In the genomic region with DNA sequence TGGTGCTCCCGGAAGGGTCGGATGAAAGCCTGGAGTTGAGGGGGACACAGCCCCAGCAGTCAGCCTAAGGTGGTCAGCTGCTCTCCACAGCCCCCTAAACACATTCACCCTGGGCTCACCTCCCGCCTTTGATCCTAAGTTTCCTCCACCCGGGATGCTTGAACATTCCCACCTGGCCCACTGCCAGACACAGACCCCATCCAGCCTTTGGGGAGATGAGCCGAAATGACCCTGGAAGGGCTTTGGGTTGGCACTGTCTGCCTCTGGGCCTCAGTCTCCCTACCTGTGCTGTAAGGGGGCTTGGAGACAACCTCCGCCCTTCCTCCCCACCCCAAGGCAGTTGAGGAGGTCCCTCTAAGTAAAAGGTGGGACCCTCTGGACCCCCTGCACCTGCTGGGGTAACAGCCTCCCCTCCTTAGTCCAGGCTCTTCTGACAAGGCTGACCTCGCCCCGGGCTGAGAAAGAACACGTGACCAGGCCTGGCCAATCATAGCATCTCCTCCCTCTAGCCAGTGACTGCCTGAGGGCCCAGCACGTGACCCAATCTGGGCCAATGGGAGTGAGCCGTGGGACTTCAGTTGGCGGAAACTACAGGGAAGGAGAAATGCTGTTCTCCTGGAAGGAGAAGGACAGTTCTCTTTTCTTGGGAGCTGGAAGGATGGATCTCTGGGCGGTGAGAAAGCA, we compare ENCODE assay signal across 10 cellular contexts. TPM values are rescaled to one million over a fixed set of nuclear protein-coding genes. Genes with fewer than 3 reads are reported as not detected.
DNase-seq lines count a peak whose midpoint lies in the region; ATAC-seq, FAIRE-seq and TF ChIP-seq lines count a peak whose summit lies in the region.
"Had no signal": no experiment of that assay in that cellular context is flagged by ENCODE, and none has a peak within 500 bp of the region (broad histone marks: within the 10 kb centered on the region; RNA-seq: fewer than 3 reads in every experiment).

No MANE protein-coding gene starts in this region.

- no peak overlapping the region for H3K9ac ChIP-seq in H1 (replicated peaks in 1 of 4; ENCODE audit: extremely low read depth in 1 of 4, low read depth in 3 of 4, low read length in 3 of 4)

- H2BK12ac ChIP-seq in H1 (ENCODE audit: low read depth, low read length) = no peak overlapping the region

- H3K14ac ChIP-seq in H1 (ENCODE audit: insufficient read length) = no peak overlapping the region

- no peak overlapping the region for H2AK5ac ChIP-seq in H1 (ENCODE audit: low read depth, low read length)

- CTCF ChIA-PET in H1 (lab: Charles Lee; ENCODE audit: partially characterized antibody) = interaction anchor here (0.9 to 8.5 kb wide), 6 partner anchors 8 to 40 kb away, joined by 3 to 92 read pairs (median 4); no protein-coding TSS in a partner anchor

- H4K8ac ChIP-seq in H1 (ENCODE audit: extremely low read depth, insufficient read depth, low read length) = peak overlapping the region; percentile 77; the same call in 1 of the 2 replicates

- ATAC-seq in stimulated activated naive B cell treated with anti-CD40 and anti-IgM and Interleukin-4, amounts not matched to agents 10 μg/mL and 1 μg/mL and 100 μg/mL, for 72 hours (replicated peaks) = peak; percentile 41 to 58
- ATAC-seq in GM18909 (IDR thresholded peaks at IDR 0.05; ENCODE audit: poor library complexity, unreplicated experiment) (no peak), upper lobe of left lung (ENCODE audit: low FRiP score in 2 of 2) (no peak)

- no peak overlapping the region for H2BK120ac ChIP-seq in H1 (replicated peaks; ENCODE audit: low read depth, low read length)

- H3K27ac ChIP-seq in H1 (ENCODE audit: low read depth, low read length) (no peak overlapping the region), upper lobe of left lung (no peak overlapping the region)

- H3K27me3 Mint-ChIP-seq in stimulated activated naive B cell treated with anti-CD40 and anti-IgM and Interleukin-4, amounts not matched to agents 10 μg/mL and 1 μg/mL and 100 μg/mL, for 72 hours = no peaks in the 10 kb centered on the region

- H2BK5ac ChIP-seq in H1 (ENCODE audit: low read depth, low read length) = no peak overlapping the region

- H3K27me3 ChIP-seq in H1 (replicated peaks in 1 of 4; ENCODE audit: control insufficient read depth in 3 of 4, extremely low read depth in 1 of 4, insufficient read depth in 3 of 4, low read length in 3 of 4) = no peaks in the 10 kb centered on the region
- no peaks in the 10 kb centered on the region for H3K27me3 ChIP-seq in upper lobe of left lung

- no peak overlapping the region for H3K4me3 Mint-ChIP-seq in stimulated activated naive B cell treated with anti-CD40 and anti-IgM and Interleukin-4, amounts not matched to agents 10 μg/mL and 1 μg/mL and 100 μg/mL, for 72 hours

- TF ChIP-seq CTCF in H1 (IDR thresholded peaks at IDR 0.05; ENCODE audit: control extremely low read depth in 1 of 3, insufficient read depth in 1 of 3, low read depth in 1 of 3, low read length in 3 of 3) = no peak
- no peak for TF ChIP-seq CTCF in upper lobe of left lung (IDR thresholded peaks at IDR 0.05)

- H3K36me3 ChIP-seq in H1 (ENCODE audit: control insufficient read depth in 2 of 4, insufficient read depth in 4 of 4, low read length in 3 of 4) (peaks cover 6 to 42% (median 24%) of the 10 kb centered on the region in 4 experiments; a peak in 7 of 8 replicates), upper lobe of left lung (peaks cover 17 to 88% (median 67%) of the 10 kb centered on the region in 4 donors)

- H3K4me1 Mint-ChIP-seq in stimulated activated naive B cell treated with anti-CD40 and anti-IgM and Interleukin-4, amounts not matched to agents 10 μg/mL and 1 μg/mL and 100 μg/mL, for 72 hours = peaks cover 8 to 15% of the 10 kb centered on the region in 2 donors

- H3K79me2 ChIP-seq in H1 (ENCODE audit: control insufficient read depth in 1 of 2, insufficient read depth in 2 of 2, low read length in 2 of 2) = no peaks in the 10 kb centered on the region

- FAIRE-seq in GM12891 (lab: Jason Lieb, UNC) (no peak), H1 (lab: Jason Lieb, UNC) (no peak)
- FAIRE-seq: GM18507 had no signal

- no peak overlapping the region for H4K5ac ChIP-seq in H1 (ENCODE audit: insufficient read length, low read depth, low read length)

- no peaks in the 10 kb centered on the region for H3K9me3 Mint-ChIP-seq in stimulated activated naive B cell treated with anti-CD40 and anti-IgM and Interleukin-4, amounts not matched to agents 10 μg/mL and 1 μg/mL and 100 μg/mL, for 72 hours

- H3K23ac ChIP-seq in H1 (ENCODE audit: insufficient read length) = no peak overlapping the region

- 88% methylated on average over 13 of the region's 13 CpGs; no CpG with 5 or more reads in 1 of the 2 experiments for WGBS in H1 (ENCODE audit: extremely low coverage in 1 of 2, insufficient coverage in 1 of 2, insufficient read length in 1 of 2, insufficient replicate concordance in 2 of 2, low coverage in 1 of 2, low lambda C conversion rate in 2 of 2, missing lambda C conversion rate in 1 of 2), 2 experiments
- WGBS in upper lobe of left lung, 2 donors = 91 to 99% methylated on average over 11 to 13 of the region's 13 CpGs

- H4K20me1 ChIP-seq in H1 (replicated peaks in 1 of 2; ENCODE audit: control insufficient read depth in 1 of 2, insufficient read depth in 2 of 2, low read length in 2 of 2) = peaks cover 3 to 24% of the 10 kb centered on the region in 2 experiments

- H3K27ac Mint-ChIP-seq in stimulated activated naive B cell treated with anti-CD40 and anti-IgM and Interleukin-4, amounts not matched to agents 10 μg/mL and 1 μg/mL and 100 μg/mL, for 72 hours = no peak overlapping the region

- H3K56ac ChIP-seq in H1 (replicated peaks; ENCODE audit: insufficient read length, low read depth, low read length) = no peak overlapping the region

- TF ChIP-seq EP300 in H1 (IDR thresholded peaks at IDR 0.05; ENCODE audit: borderline replicate concordance in 1 of 2, low read depth in 2 of 2, low read length in 2 of 2) = no peak
- TF ChIP-seq EP300 in upper lobe of left lung (IDR thresholded peaks at IDR 0.05) = no peak

- H3K4me1 ChIP-seq in H1 (replicated peaks in 1 of 4; ENCODE audit: control insufficient read depth in 3 of 4, insufficient read depth in 4 of 4, low read length in 3 of 4) (no peaks in the 10 kb centered on the region), upper lobe of left lung (no peaks in the 10 kb centered on the region)

- H3K79me1 ChIP-seq in H1 (ENCODE audit: low read depth, low read length) = peaks cover 6% of the 10 kb centered on the region

- H2AFZ ChIP-seq in H1 (ENCODE audit: low read length) = no peak overlapping the region

- TF ChIP-seq POLR2A in GM12891 (IDR thresholded peaks at IDR 0.05; ENCODE audit: low read depth, low read length) (no peak), H1 (IDR thresholded peaks at IDR 0.05; ENCODE audit: control extremely low read depth in 1 of 2, low read depth in 2 of 2, low read length in 2 of 2) (no peak), upper lobe of left lung (IDR thresholded peaks at IDR 0.05) (no peak)

- H3K9me3 ChIP-seq in H1 (ENCODE audit: insufficient read depth in 2 of 2, low read depth in 1 of 2, low read length in 1 of 2) (no peaks in the 10 kb centered on the region), upper lobe of left lung (no peaks in the 10 kb centered on the region)

- H3K23me2 ChIP-seq in H1 (ENCODE audit: low read depth, low read length) = no peaks in the 10 kb centered on the region

- H3K36me3 Mint-ChIP-seq in stimulated activated naive B cell treated with anti-CD40 and anti-IgM and Interleukin-4, amounts not matched to agents 10 μg/mL and 1 μg/mL and 100 μg/mL, for 72 hours = peaks cover 49 to 77% of the 10 kb centered on the region in 2 donors

- H3K4me2 ChIP-seq in H1 (ENCODE audit: insufficient read depth in 1 of 2, low read depth in 2 of 2, low read length in 2 of 2) = no peak overlapping the region

- no peak overlapping the region for H3K18ac ChIP-seq in H1 (ENCODE audit: extremely low read depth, low read length)

- H3K4me3 ChIP-seq in H1 (ENCODE audit: extremely low read depth in 1 of 4, insufficient read depth in 2 of 4, low read depth in 3 of 4, low read length in 4 of 4) = no peak overlapping the region
- H3K4me3 ChIP-seq in upper lobe of left lung = no peak overlapping the region

- H3K4ac ChIP-seq in H1 (replicated peaks; ENCODE audit: insufficient read length, low read depth, low read length) = no peak overlapping the region

- no peak overlapping the region for H2BK15ac ChIP-seq in H1 (ENCODE audit: low read length)

- no peak overlapping the region for H4K91ac ChIP-seq in H1 (replicated peaks; ENCODE audit: insufficient read length, low read length)

- POLR2A ChIA-PET in H1 (lab: Charles Lee; ENCODE audit: partially characterized antibody) = interaction anchor here (1.0 to 1.4 kb wide), 3 partner anchors 14 to 20 kb away, joined by 3 to 4 read pairs (median 3); no protein-coding TSS in a partner anchor

- DNase-seq in GM12891 (ENCODE audit: insufficient read length, low spot score) = peak; percentile 42
- peak; percentile 34 for DNase-seq in NCI-H226
- no peak for DNase-seq in H1 (ENCODE audit: low read depth in 1 of 2, low spot score in 2 of 2)
- DNase-seq in stimulated activated naive B cell treated with anti-CD40 and anti-IgM and Interleukin-4, amounts not matched to agents 10 μg/mL and 1 μg/mL and 100 μg/mL, for 72 hours = no peak
- no peak for DNase-seq in upper lobe of left lung
- DNase-seq in middle frontal gyrus (ENCODE audit: extremely low spot score, low spot score) = no peak
- DNase-seq: mesenchymal stem cell, RPMI8226 had no signal

- no peak for TF ChIP-seq RAD21 in H1 (IDR thresholded peaks at IDR 0.05 in 1 of 2, conservative IDR thresholded peaks at IDR 0.05 in 1 of 2; ENCODE audit: low read depth in 2 of 2, low read length in 2 of 2)

- no peak overlapping the region for H2BK20ac ChIP-seq in H1 (ENCODE audit: low read length)

RNA-seq across cellular contexts. Expression of a gene that starts 16.9 kb away (rescaled TPM):
- 104 TPM for polyA plus RNA-seq in GM12891 (2012; ENCODE audit: low read depth, missing spikeins)
- total RNA-seq in H1 (2021; fragmentation: NEBNext Ultra II Directional; extraction: Animal tissue kit (Norgen Biotek cat#: 25700)) = 184 and 185 TPM in 2 replicates
- 131 and 141 TPM in 2 replicates for polyA plus RNA-seq in H1 (2011; rRNA removed)
- polyA plus RNA-seq in H1 (2011; cell fraction: cytosol; rRNA removed) = 114 TPM
- 64.5 TPM for polyA plus RNA-seq in H1 (2011; cell fraction: nucleus; rRNA removed)
- 130 to 225 TPM (median 146 TPM) in 4 replicates for polyA plus RNA-seq in H1 (2012, experiment 1 of 2)
- polyA plus RNA-seq in H1 (2012, experiment 2 of 2) = 129 TPM
- polyA plus RNA-seq in H1 (2013, experiment 1 of 2) = 239 TPM
- 238 TPM for polyA plus RNA-seq in H1 (2013, experiment 2 of 2)
- 96.4 and 107 TPM in 2 replicates for polyA minus RNA-seq in H1 (2011; rRNA and poly(A)+ RNA removed)
- 47.3 TPM for polyA minus RNA-seq in H1 (2011; cell fraction: cytosol; rRNA and poly(A)+ RNA removed)
- 89.1 TPM for polyA minus RNA-seq in H1 (2011; cell fraction: nucleus; rRNA and poly(A)+ RNA removed)
- 100 to 1,000 TPM in 1 of 6 donors, 10 to 100 TPM in 5; 50.3 to 116 (median 69.9) TPM for total RNA-seq in upper lobe of left lung

RNA-seq across cellular contexts. Expression of a gene that starts 23.7 kb away (rescaled TPM):
- polyA plus RNA-seq in GM12891 (2012; ENCODE audit: low read depth, missing spikeins) = 10.1 TPM
- 28.9 and 33.3 TPM in 2 replicates for total RNA-seq in H1 (2021; fragmentation: NEBNext Ultra II Directional; extraction: Animal tissue kit (Norgen Biotek cat#: 25700))
- 75.9 and 82.7 TPM in 2 replicates for polyA plus RNA-seq in H1 (2011; rRNA removed)
- polyA plus RNA-seq in H1 (2011; cell fraction: cytosol; rRNA removed) = 32.6 TPM
- 44.3 TPM for polyA plus RNA-seq in H1 (2011; cell fraction: nucleus; rRNA removed)
- 23.4 to 37.5 TPM (median 32.2 TPM) in 4 replicates for polyA plus RNA-seq in H1 (2012, experiment 1 of 2)
- 31.5 TPM for polyA plus RNA-seq in H1 (2012, experiment 2 of 2)
- 51.2 TPM for polyA plus RNA-seq in H1 (2013, experiment 1 of 2)
- polyA plus RNA-seq in H1 (2013, experiment 2 of 2) = 59.3 TPM
- 63.8 and 102 TPM in 2 replicates for polyA minus RNA-seq in H1 (2011; rRNA and poly(A)+ RNA removed)
- polyA minus RNA-seq in H1 (2011; cell fraction: cytosol; rRNA and poly(A)+ RNA removed) = 37.4 TPM
- polyA minus RNA-seq in H1 (2011; cell fraction: nucleus; rRNA and poly(A)+ RNA removed) = 12.9 TPM
- total RNA-seq in upper lobe of left lung = 10 to 100 TPM; 30.4 to 59.3 (median 34.2) TPM

Comparison
In these comparisons a context has a peak if more than half of its experiments do, and no peak if none do; other contexts are left out.
1. DNase-seq: peak in GM12891 (single experiment) and NCI-H226 (single experiment); none in H1 (0 of 2), stimulated activated naive B cell treated with anti-CD40 and anti-IgM and Interleukin-4, amounts not matched to agents 10 μg/mL and 1 μg/mL and 100 μg/mL, for 72 hours (single experiment), upper lobe of left lung (0 of 2) and middle frontal gyrus (single experiment).
2. ATAC-seq: peak in stimulated activated naive B cell treated with anti-CD40 and anti-IgM and Interleukin-4, amounts not matched to agents 10 μg/mL and 1 μg/mL and 100 μg/mL, for 72 hours (2 of 2); none in GM18909 (single experiment) and upper lobe of left lung (0 of 2).